ENCODE assay signal across 8 cellular contexts in genomic region chr3:52532838-52533622, GRCh38. TPM values are rescaled to one million over a fixed set of nuclear protein-coding genes. Genes with fewer than 3 reads are reported as not detected.
A peak's percentile ranks its signal among the peaks of the same experiment; 100 is the strongest.
DNase-seq lines count a peak whose midpoint lies in the region; ATAC-seq and TF ChIP-seq lines count a peak whose summit lies in the region.

No MANE protein-coding gene starts in this region.

- H3K9ac ChIP-seq in endocrine pancreas (ENCODE audit: control insufficient read depth, insufficient read depth, low read length): peak overlapping the region; percentile 30

- H3K9me3 ChIP-seq in T-helper 17 cell (ENCODE audit: control insufficient read depth, low read length, poor library complexity, severe bottlenecking): no peaks in the 10 kb centered on the region
- no peaks in the 10 kb centered on the region for H3K9me3 ChIP-seq in endocrine pancreas (ENCODE audit: control insufficient read depth, low read length)
- no peaks in the 10 kb centered on the region for H3K9me3 ChIP-seq in mononuclear cell (ENCODE audit: low read depth, low read length)

- H3K4me3 ChIP-seq in endocrine pancreas (ENCODE audit: control insufficient read depth, insufficient read depth, low read length): no peak overlapping the region
- peak overlapping the region; percentile 39 for H3K4me3 ChIP-seq in mononuclear cell (ENCODE audit: low read length)

- H3K27me3 Mint-ChIP-seq in T-helper 17 cell (no peaks in the 10 kb centered on the region), type B pancreatic cell (no peaks in the 10 kb centered on the region)

- in situ Hi-C loops in ACHN (cut with HindIII; ENCODE audit: low pct_ligation_motif_present, low pct_unique_long_range_greater_than_20kb, low sequenced_read_pairs): no loop called here

- TF ChIP-seq CTCF in type B pancreatic cell (conservative IDR thresholded peaks at IDR 0.05): no peak

- H3K9me3 Mint-ChIP-seq in type B pancreatic cell: no peaks in the 10 kb centered on the region

- no peaks in the 10 kb centered on the region for H3K4me1 ChIP-seq in endocrine pancreas (ENCODE audit: control insufficient read depth, insufficient read depth, low read length)
- peaks cover 37% of the 10 kb centered on the region for H3K4me1 ChIP-seq in mononuclear cell (ENCODE audit: insufficient read depth, low read length)

- H3K36me3 Mint-ChIP-seq in T-helper 17 cell (ENCODE audit: low read depth): peaks cover 2% of the 10 kb centered on the region
- peaks cover 5% of the 10 kb centered on the region for H3K36me3 Mint-ChIP-seq in type B pancreatic cell

- H3K4me1 Mint-ChIP-seq in T-helper 17 cell (peaks cover 17% of the 10 kb centered on the region), type B pancreatic cell (ENCODE audit: unreplicated experiment) (peaks cover 27% of the 10 kb centered on the region)

- DNase-seq in ACHN (peak; percentile 17), T-helper 17 cell (no peak), type B pancreatic cell (ENCODE audit: extremely low spot score, unreplicated experiment) (peak; percentile 72), DMS153 (lab: John Stamatoyannopoulos, UW) (no peak), amniotic stem cell (lab: John Stamatoyannopoulos, UW) (no peak)

- ATAC-seq in GM19455 (IDR thresholded peaks at IDR 0.05; ENCODE audit: unreplicated experiment): peak; percentile 6
- ATAC-seq in T-helper 17 cell: no peak

- peak overlapping the region; percentile 70 for H3K27ac Mint-ChIP-seq in T-helper 17 cell
- peak overlapping the region; percentile 46 for H3K27ac Mint-ChIP-seq in type B pancreatic cell

- H3K4me3 Mint-ChIP-seq in T-helper 17 cell (peak overlapping the region; percentile 67), type B pancreatic cell (peak overlapping the region; percentile 86)

- no peaks in the 10 kb centered on the region for H3K27me3 ChIP-seq in endocrine pancreas (ENCODE audit: control insufficient read depth, insufficient read depth, low read length)
- no peaks in the 10 kb centered on the region for H3K27me3 ChIP-seq in mononuclear cell (ENCODE audit: insufficient read depth, low read length)

- no peaks in the 10 kb centered on the region for H3K36me3 ChIP-seq in endocrine pancreas (ENCODE audit: control insufficient read depth, insufficient read depth, low read length)

RNA-seq across cellular contexts. Expression of gene NT5DC2, which starts 0.6 kb away (rescaled TPM):
- total RNA-seq in T-helper 17 cell (1 to 10 TPM; 2.3 to 2.5 TPM), mononuclear cell (0.73 TPM), type B pancreatic cell (ENCODE audit: low replicate concordance) (105 and 231 TPM in 2 replicates)

RNA-seq across cellular contexts. Expression of gene UQCC5, which starts 3.4 kb away (rescaled TPM):
- total RNA-seq in T-helper 17 cell (1 to 10 TPM; 4.9 to 8.0 TPM), mononuclear cell (1.2 TPM), type B pancreatic cell (ENCODE audit: low replicate concordance) (19.0 and 22.8 TPM in 2 replicates)

RNA-seq across cellular contexts. Expression of gene STAB1, which starts 37.9 kb away (rescaled TPM):
- 1 to 10 TPM; 1.7 to 4.9 TPM for total RNA-seq in T-helper 17 cell
- total RNA-seq in mononuclear cell: 42.6 TPM
- 0.12 TPM in 1 of 2 replicates, not detected in the other for total RNA-seq in type B pancreatic cell (ENCODE audit: low replicate concordance)

Comparison
In these comparisons a context has a peak if more than half of its experiments do, and no peak if none do; other contexts are left out.
1. DNase-seq: peak in ACHN (single experiment) and type B pancreatic cell (single experiment); none in T-helper 17 cell (0 of 3), DMS153 (single experiment) and amniotic stem cell (single experiment).
2. RNA of gene NT5DC2, which starts 0.6 kb away (total RNA-seq): 105 to 231 TPM in type B pancreatic cell; 2.3 to 2.5 TPM in T-helper 17 cell and 0.73 TPM in mononuclear cell (single experiment); every median in the first group is over 10 times any median in the second.